ENCODE assay signal across 1 cellular context in the genomic region with DNA sequence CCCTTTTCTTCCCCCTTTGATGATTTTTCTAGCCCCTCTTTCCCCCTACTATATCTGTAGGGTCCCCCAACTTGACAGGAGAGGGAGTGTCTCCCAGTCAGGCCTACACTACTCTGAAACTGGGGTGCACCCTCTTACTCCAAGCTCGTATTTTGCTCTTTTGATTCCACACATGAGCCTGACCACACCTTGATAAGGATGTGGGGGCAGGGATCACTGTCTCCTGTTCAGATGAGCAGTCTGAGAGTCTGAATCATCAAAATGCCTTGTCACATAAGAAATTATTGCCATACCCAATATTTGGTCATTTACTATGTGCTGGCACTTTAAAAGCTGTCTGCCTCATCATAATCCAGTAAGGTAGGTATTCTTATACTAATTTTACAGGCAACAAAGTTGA.
TF ChIP-seq lines count a peak whose summit lies in the region.

No MANE protein-coding gene starts in this region.

TF ChIP-seq in K562, 482 proteins besides CTCF, POLR2A, EP300 and RAD21 (continued from another document and continues in another):
- no peak for TF ChIP-seq MTA3 (IDR thresholded peaks at IDR 0.05; ENCODE audit: borderline replicate concordance)
- no peak for TF ChIP-seq NEUROD1 (IDR thresholded peaks at IDR 0.05; ENCODE audit: borderline replicate concordance, low read depth, low read length, partially characterized antibody)
- TF ChIP-seq POLR3A (IDR thresholded peaks at IDR 0.05; ENCODE audit: borderline replicate concordance, extremely low read depth, insufficient read depth, insufficient read length): no peak
- TF ChIP-seq, protein P1, sequence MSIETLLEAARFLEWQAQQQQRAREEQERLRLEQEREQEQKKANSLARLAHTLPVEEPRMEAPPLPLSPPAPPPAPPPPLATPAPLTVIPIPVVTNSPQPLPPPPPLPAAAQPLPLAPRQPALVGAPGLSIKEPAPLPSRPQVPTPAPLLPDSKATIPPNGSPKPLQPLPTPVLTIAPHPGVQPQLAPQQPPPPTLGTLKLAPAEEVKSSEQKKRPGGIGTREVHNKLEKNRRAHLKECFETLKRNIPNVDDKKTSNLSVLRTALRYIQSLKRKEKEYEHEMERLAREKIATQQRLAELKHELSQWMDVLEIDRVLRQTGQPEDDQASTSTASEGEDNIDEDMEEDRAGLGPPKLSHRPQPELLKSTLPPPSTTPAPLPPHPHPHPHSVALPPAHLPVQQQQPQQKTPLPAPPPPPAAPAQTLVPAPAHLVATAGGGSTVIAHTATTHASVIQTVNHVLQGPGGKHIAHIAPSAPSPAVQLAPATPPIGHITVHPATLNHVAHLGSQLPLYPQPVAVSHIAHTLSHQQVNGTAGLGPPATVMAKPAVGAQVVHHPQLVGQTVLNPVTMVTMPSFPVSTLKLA (conservative IDR thresholded peaks at IDR 0.05): no peak
- 0 out of 2 replicates have a peak, but pooled peaks have one; percentile 57 for TF ChIP-seq ZEB2 (IDR thresholded peaks at IDR 0.05)
- no peak for TF ChIP-seq ZNF165 (CRISPR knock-in tag; IDR thresholded peaks at IDR 0.05; ENCODE audit: borderline replicate concordance)
- no peak for TF ChIP-seq KDM2B (CRISPR knock-in tag; IDR thresholded peaks at IDR 0.05)
- no peak for TF ChIP-seq ZNF695 (CRISPR knock-in tag; IDR thresholded peaks at IDR 0.05)
- TF ChIP-seq ZNF75A (CRISPR knock-in tag; IDR thresholded peaks at IDR 0.05): no peak
- TF ChIP-seq, protein P2, sequence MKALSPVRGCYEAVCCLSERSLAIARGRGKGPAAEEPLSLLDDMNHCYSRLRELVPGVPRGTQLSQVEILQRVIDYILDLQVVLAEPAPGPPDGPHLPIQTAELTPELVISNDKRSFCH (CRISPR knock-in tag; IDR thresholded peaks at IDR 0.05): no peak
- TF ChIP-seq, protein P2 (tag; IDR thresholded peaks at IDR 0.05): no peak
- TF ChIP-seq, protein P3, sequence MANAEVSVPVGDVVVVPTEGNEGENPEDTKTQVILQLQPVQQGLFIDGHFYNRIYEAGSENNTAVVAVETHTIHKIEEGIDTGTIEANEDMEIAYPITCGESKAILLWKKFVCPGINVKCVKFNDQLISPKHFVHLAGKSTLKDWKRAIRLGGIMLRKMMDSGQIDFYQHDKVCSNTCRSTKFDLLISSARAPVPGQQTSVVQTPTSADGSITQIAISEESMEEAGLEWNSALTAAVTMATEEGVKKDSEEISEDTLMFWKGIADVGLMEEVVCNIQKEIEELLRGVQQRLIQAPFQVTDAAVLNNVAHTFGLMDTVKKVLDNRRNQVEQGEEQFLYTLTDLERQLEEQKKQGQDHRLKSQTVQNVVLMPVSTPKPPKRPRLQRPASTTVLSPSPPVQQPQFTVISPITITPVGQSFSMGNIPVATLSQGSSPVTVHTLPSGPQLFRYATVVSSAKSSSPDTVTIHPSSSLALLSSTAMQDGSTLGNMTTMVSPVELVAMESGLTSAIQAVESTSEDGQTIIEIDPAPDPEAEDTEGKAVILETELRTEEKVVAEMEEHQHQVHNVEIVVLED (CRISPR knock-in tag; IDR thresholded peaks at IDR 0.05): no peak
- TF ChIP-seq KLF13 (tag; IDR thresholded peaks at IDR 0.05; ENCODE audit: borderline replicate concordance, low read depth): no peak
- TF ChIP-seq SMAD4 (CRISPR knock-in tag; conservative IDR thresholded peaks at IDR 0.05): peak; percentile 27
- TF ChIP-seq POLR2H (tag; IDR thresholded peaks at IDR 0.05; ENCODE audit: low read depth): no peak
- TF ChIP-seq IFI16 (CRISPR knock-in tag; IDR thresholded peaks at IDR 0.05): no peak
- TF ChIP-seq SIRT6 (IDR thresholded peaks at IDR 0.05; ENCODE audit: low read depth, low read length): no peak
- TF ChIP-seq MAFG (tag; conservative IDR thresholded peaks at IDR 0.05): no peak
- no peak for TF ChIP-seq ZNF583 (CRISPR knock-in tag; IDR thresholded peaks at IDR 0.05)
- TF ChIP-seq CTBP1 (IDR thresholded peaks at IDR 0.05; ENCODE audit: borderline replicate concordance): peak; percentile 12; the same call in 1 of the 2 replicates
- TF ChIP-seq RBFOX2 (IDR thresholded peaks at IDR 0.05; ENCODE audit: low read depth, low read length): no peak
- TF ChIP-seq KLF1 (tag; IDR thresholded peaks at IDR 0.05): no peak
- TF ChIP-seq DPF2 (IDR thresholded peaks at IDR 0.05): 0 out of 2 replicates have a peak, but pooled peaks have one; percentile 28
- no peak for TF ChIP-seq ZNF830 (CRISPR knock-in tag; IDR thresholded peaks at IDR 0.05)
- TF ChIP-seq, protein P4, sequence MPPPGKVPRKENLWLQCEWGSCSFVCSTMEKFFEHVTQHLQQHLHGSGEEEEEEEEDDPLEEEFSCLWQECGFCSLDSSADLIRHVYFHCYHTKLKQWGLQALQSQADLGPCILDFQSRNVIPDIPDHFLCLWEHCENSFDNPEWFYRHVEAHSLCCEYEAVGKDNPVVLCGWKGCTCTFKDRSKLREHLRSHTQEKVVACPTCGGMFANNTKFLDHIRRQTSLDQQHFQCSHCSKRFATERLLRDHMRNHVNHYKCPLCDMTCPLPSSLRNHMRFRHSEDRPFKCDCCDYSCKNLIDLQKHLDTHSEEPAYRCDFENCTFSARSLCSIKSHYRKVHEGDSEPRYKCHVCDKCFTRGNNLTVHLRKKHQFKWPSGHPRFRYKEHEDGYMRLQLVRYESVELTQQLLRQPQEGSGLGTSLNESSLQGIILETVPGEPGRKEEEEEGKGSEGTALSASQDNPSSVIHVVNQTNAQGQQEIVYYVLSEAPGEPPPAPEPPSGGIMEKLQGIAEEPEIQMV (tag; conservative IDR thresholded peaks at IDR 0.05; ENCODE audit: low read depth): no peak
- TF ChIP-seq HNRNPK (IDR thresholded peaks at IDR 0.05; ENCODE audit: low read depth, low read length, poor library complexity, severe bottlenecking): no peak
- TF ChIP-seq, protein P5, sequence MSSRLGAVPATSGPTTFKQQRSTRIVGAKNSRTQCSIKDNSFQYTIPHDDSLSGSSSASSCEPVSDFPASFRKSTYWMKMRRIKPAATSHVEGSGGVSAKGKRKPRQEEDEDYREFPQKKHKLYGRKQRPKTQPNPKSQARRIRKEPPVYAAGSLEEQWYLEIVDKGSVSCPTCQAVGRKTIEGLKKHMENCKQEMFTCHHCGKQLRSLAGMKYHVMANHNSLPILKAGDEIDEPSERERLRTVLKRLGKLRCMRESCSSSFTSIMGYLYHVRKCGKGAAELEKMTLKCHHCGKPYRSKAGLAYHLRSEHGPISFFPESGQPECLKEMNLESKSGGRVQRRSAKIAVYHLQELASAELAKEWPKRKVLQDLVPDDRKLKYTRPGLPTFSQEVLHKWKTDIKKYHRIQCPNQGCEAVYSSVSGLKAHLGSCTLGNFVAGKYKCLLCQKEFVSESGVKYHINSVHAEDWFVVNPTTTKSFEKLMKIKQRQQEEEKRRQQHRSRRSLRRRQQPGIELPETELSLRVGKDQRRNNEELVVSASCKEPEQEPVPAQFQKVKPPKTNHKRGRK (tag; IDR thresholded peaks at IDR 0.05): no peak
- TF ChIP-seq FOXK1 (CRISPR knock-in tag; IDR thresholded peaks at IDR 0.05; ENCODE audit: borderline replicate concordance): no peak
- TF ChIP-seq FOSL1 (tag; conservative IDR thresholded peaks at IDR 0.05): peak; percentile 63
- no peak for TF ChIP-seq XRCC4 (IDR thresholded peaks at IDR 0.05; ENCODE audit: extremely low read depth, insufficient read depth, insufficient read length)
- TF ChIP-seq, protein P6, sequence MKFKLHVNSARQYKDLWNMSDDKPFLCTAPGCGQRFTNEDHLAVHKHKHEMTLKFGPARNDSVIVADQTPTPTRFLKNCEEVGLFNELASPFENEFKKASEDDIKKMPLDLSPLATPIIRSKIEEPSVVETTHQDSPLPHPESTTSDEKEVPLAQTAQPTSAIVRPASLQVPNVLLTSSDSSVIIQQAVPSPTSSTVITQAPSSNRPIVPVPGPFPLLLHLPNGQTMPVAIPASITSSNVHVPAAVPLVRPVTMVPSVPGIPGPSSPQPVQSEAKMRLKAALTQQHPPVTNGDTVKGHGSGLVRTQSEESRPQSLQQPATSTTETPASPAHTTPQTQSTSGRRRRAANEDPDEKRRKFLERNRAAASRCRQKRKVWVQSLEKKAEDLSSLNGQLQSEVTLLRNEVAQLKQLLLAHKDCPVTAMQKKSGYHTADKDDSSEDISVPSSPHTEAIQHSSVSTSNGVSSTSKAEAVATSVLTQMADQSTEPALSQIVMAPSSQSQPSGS (CRISPR knock-in tag; IDR thresholded peaks at IDR 0.05): no peak
- no peak for TF ChIP-seq CBX2 (IDR thresholded peaks at IDR 0.05; ENCODE audit: insufficient read depth, low read length, poor library complexity, severe bottlenecking)
- TF ChIP-seq SETDB1 (IDR thresholded peaks at IDR 0.05; ENCODE audit: low read length): no peak
- no peak for TF ChIP-seq HNRNPUL1 (IDR thresholded peaks at IDR 0.05; ENCODE audit: low read length)
- peak; percentile 37 for TF ChIP-seq MEIS2 (IDR thresholded peaks at IDR 0.05; ENCODE audit: partially characterized antibody)
- peak; percentile 22; the same call in 1 of the 2 replicates for TF ChIP-seq SMARCA4 (IDR thresholded peaks at IDR 0.05)
- no peak for TF ChIP-seq FOXJ3 (CRISPR knock-in tag; IDR thresholded peaks at IDR 0.05)
- TF ChIP-seq ZNF644 (tag; IDR thresholded peaks at IDR 0.05; ENCODE audit: low read depth): no peak
- TF ChIP-seq JUNB (CRISPR knock-in tag; conservative IDR thresholded peaks at IDR 0.05): no peak
- no peak for TF ChIP-seq ZFX (CRISPR knock-in tag; IDR thresholded peaks at IDR 0.05)
- no peak for TF ChIP-seq TAL1 (IDR thresholded peaks at IDR 0.05)
- no peak for TF ChIP-seq PRPF4 (IDR thresholded peaks at IDR 0.05; ENCODE audit: insufficient read depth, low read depth, low read length, poor library complexity, severe bottlenecking)
- TF ChIP-seq SRSF9 (IDR thresholded peaks at IDR 0.05; ENCODE audit: borderline replicate concordance, low read depth, low read length): no peak
- no peak for TF ChIP-seq RHOXF2B (CRISPR knock-in tag; conservative IDR thresholded peaks at IDR 0.05)
- TF ChIP-seq CBFA2T3 (IDR thresholded peaks at IDR 0.05): peak; percentile 35; the same call in 1 of the 2 replicates
- TF ChIP-seq NFE2 (IDR thresholded peaks at IDR 0.05; ENCODE audit: low read depth): peak; percentile 34
- no peak for TF ChIP-seq GATAD2A (IDR thresholded peaks at IDR 0.05)
- TF ChIP-seq TCF3 (CRISPR knock-in tag; IDR thresholded peaks at IDR 0.05): peak; percentile 20; the same call in 1 of the 2 replicates
- no peak for TF ChIP-seq THRAP3 (IDR thresholded peaks at IDR 0.05; ENCODE audit: borderline replicate concordance)
- TF ChIP-seq PPARD (CRISPR knock-in tag; IDR thresholded peaks at IDR 0.05): no peak
- no peak for TF ChIP-seq LEF1 (IDR thresholded peaks at IDR 0.05)
- TF ChIP-seq SP1 (CRISPR knock-in tag; IDR thresholded peaks at IDR 0.05): no peak
- no peak for TF ChIP-seq OTX1 (CRISPR knock-in tag; IDR thresholded peaks at IDR 0.05)
- TF ChIP-seq, protein P7, sequence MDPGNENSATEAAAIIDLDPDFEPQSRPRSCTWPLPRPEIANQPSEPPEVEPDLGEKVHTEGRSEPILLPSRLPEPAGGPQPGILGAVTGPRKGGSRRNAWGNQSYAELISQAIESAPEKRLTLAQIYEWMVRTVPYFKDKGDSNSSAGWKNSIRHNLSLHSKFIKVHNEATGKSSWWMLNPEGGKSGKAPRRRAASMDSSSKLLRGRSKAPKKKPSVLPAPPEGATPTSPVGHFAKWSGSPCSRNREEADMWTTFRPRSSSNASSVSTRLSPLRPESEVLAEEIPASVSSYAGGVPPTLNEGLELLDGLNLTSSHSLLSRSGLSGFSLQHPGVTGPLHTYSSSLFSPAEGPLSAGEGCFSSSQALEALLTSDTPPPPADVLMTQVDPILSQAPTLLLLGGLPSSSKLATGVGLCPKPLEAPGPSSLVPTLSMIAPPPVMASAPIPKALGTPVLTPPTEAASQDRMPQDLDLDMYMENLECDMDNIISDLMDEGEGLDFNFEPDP (CRISPR knock-in tag; IDR thresholded peaks at IDR 0.05): no peak
- no peak for TF ChIP-seq NBN (IDR thresholded peaks at IDR 0.05; ENCODE audit: low read depth)
- no peak for TF ChIP-seq KDM1A (IDR thresholded peaks at IDR 0.05)
- no peak for TF ChIP-seq NUFIP1 (IDR thresholded peaks at IDR 0.05; ENCODE audit: partially characterized antibody)
- TF ChIP-seq, protein P8, sequence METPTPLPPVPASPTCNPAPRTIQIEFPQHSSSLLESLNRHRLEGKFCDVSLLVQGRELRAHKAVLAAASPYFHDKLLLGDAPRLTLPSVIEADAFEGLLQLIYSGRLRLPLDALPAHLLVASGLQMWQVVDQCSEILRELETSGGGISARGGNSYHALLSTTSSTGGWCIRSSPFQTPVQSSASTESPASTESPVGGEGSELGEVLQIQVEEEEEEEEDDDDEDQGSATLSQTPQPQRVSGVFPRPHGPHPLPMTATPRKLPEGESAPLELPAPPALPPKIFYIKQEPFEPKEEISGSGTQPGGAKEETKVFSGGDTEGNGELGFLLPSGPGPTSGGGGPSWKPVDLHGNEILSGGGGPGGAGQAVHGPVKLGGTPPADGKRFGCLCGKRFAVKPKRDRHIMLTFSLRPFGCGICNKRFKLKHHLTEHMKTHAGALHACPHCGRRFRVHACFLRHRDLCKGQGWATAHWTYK (CRISPR knock-in tag; IDR thresholded peaks at IDR 0.05): no peak
- no peak for TF ChIP-seq SMARCC2 (IDR thresholded peaks at IDR 0.05; ENCODE audit: low read depth)
- TF ChIP-seq JUND (IDR thresholded peaks at IDR 0.05; ENCODE audit: borderline replicate concordance, low read depth, low read length): peak; percentile 36; the same call in 1 of the 2 replicates
- no peak for TF ChIP-seq JUND (tag; IDR thresholded peaks at IDR 0.05; ENCODE audit: borderline replicate concordance, low read depth, low read length)
- TF ChIP-seq HMG20A (CRISPR knock-in tag; conservative IDR thresholded peaks at IDR 0.05): no peak
- no peak for TF ChIP-seq TEAD4 (IDR thresholded peaks at IDR 0.05; ENCODE audit: low read length)
- TF ChIP-seq TEAD4 (CRISPR knock-in tag; IDR thresholded peaks at IDR 0.05; ENCODE audit: borderline replicate concordance): no peak
- no peak for TF ChIP-seq ZNF384 (IDR thresholded peaks at IDR 0.05; ENCODE audit: low read depth, low read length)
- no peak for TF ChIP-seq ELF2 (CRISPR knock-in tag; IDR thresholded peaks at IDR 0.05)
- TF ChIP-seq, protein P9, sequence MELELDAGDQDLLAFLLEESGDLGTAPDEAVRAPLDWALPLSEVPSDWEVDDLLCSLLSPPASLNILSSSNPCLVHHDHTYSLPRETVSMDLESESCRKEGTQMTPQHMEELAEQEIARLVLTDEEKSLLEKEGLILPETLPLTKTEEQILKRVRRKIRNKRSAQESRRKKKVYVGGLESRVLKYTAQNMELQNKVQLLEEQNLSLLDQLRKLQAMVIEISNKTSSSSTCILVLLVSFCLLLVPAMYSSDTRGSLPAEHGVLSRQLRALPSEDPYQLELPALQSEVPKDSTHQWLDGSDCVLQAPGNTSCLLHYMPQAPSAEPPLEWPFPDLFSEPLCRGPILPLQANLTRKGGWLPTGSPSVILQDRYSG (tag; conservative IDR thresholded peaks at IDR 0.05; ENCODE audit: low read depth): no peak
- no peak for TF ChIP-seq HDAC3 (IDR thresholded peaks at IDR 0.05; ENCODE audit: borderline replicate concordance, partially characterized antibody)
- TF ChIP-seq ZNF699 (CRISPR knock-in tag; IDR thresholded peaks at IDR 0.05; ENCODE audit: insufficient replicate concordance): no peak
- no peak for TF ChIP-seq ZNF134 (CRISPR knock-in tag; conservative IDR thresholded peaks at IDR 0.05)
